Comparison of ENCODE assay signal across 2 cellular contexts in genomic region chr12:102462386-102462785, GRCh38.
TF ChIP-seq lines count a peak whose summit lies in the region.

No MANE protein-coding gene starts in this region.

TF ChIP-seq in liver, 16 proteins besides CTCF, POLR2A, EP300 and RAD21:
- no peak for TF ChIP-seq REST (IDR thresholded peaks at IDR 0.05)
- no peak for TF ChIP-seq TAF1 (conservative IDR thresholded peaks at IDR 0.05)
- TF ChIP-seq ZBTB33 (IDR thresholded peaks at IDR 0.05) = no peak
- no peak for TF ChIP-seq YY1 (IDR thresholded peaks at IDR 0.05)
- TF ChIP-seq SP1 (IDR thresholded peaks at IDR 0.05) = no peak

TF ChIP-seq in HepG2, 621 proteins besides CTCF, POLR2A, EP300 and RAD21 (continued from another document):
- TF ChIP-seq, protein P1, sequence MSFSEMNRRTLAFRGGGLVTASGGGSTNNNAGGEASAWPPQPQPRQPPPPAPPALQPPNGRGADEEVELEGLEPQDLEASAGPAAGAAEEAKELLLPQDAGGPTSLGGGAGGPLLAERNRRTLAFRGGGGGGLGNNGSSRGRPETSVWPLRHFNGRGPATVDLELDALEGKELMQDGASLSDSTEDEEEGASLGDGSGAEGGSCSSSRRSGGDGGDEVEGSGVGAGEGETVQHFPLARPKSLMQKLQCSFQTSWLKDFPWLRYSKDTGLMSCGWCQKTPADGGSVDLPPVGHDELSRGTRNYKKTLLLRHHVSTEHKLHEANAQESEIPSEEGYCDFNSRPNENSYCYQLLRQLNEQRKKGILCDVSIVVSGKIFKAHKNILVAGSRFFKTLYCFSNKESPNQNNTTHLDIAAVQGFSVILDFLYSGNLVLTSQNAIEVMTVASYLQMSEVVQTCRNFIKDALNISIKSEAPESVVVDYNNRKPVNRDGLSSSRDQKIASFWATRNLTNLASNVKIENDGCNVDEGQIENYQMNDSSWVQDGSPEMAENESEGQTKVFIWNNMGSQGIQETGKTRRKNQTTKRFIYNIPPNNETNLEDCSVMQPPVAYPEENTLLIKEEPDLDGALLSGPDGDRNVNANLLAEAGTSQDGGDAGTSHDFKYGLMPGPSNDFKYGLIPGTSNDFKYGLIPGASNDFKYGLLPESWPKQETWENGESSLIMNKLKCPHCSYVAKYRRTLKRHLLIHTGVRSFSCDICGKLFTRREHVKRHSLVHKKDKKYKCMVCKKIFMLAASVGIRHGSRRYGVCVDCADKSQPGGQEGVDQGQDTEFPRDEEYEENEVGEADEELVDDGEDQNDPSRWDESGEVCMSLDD (CRISPR knock-in tag; IDR thresholded peaks at IDR 0.05; ENCODE audit: borderline replicate concordance) = no peak
- TF ChIP-seq ZSCAN5A (CRISPR knock-in tag; IDR thresholded peaks at IDR 0.05; ENCODE audit: borderline replicate concordance) (no peak), ZNF30 (CRISPR knock-in tag; IDR thresholded peaks at IDR 0.05) (no peak), ZNF660 (CRISPR knock-in tag; IDR thresholded peaks at IDR 0.05; ENCODE audit: borderline replicate concordance, low read depth) (no peak), CEBPZ (IDR thresholded peaks at IDR 0.05; ENCODE audit: low read length) (no peak), ZFP90 (CRISPR knock-in tag; IDR thresholded peaks at IDR 0.05; ENCODE audit: borderline replicate concordance) (no peak), NCOA2 (CRISPR knock-in tag; IDR thresholded peaks at IDR 0.05) (no peak), ZHX1 (CRISPR knock-in tag; IDR thresholded peaks at IDR 0.05; ENCODE audit: low read depth) (no peak), DDIT3 (CRISPR knock-in tag; IDR thresholded peaks at IDR 0.05) (no peak), ZC3H4 (CRISPR knock-in tag; IDR thresholded peaks at IDR 0.05; ENCODE audit: borderline replicate concordance) (no peak)
TF ChIP-seq in HepG2: peak in this region for 0.
